In genomic region chr1:20386682-20387081, GRCh38 we compare ENCODE assay signal across 15 cellular contexts.
A peak's percentile ranks its signal among the peaks of the same experiment; 100 is the strongest.
DNase-seq lines count a peak whose midpoint lies in the region; TF ChIP-seq lines count a peak whose summit lies in the region.
"Had no signal": no experiment of that assay in that cellular context is flagged by ENCODE, and none has a peak within 500 bp of the region (broad histone marks: within the 10 kb centered on the region; RNA-seq: fewer than 3 reads in every experiment).

No MANE protein-coding gene starts in this region.

- no peak overlapping the region for H3K4me3 Mint-ChIP-seq in CD14-positive monocyte
- H3K4me3 Mint-ChIP-seq: activated CD8-positive, alpha-beta T cell treated with anti-CD3 and anti-CD28 coated beads, Interleukin-2, amount 10 ng/mL, durations not matched to agents 7 days and 5 days; CD4-positive, alpha-beta memory T cell; stimulated activated effector memory CD8-positive, alpha-beta T cell treated with anti-CD3 and anti-CD28 coated beads, Interleukin-12 subunit alpha, Interleukin-12 subunit beta, amount 100 ng/mL, for 72 hours had no signal

- H3K27me3 Mint-ChIP-seq in CD14-positive monocyte (ENCODE audit: low read depth in 3 of 3) = peaks cover 29 to 51% (median 40%) of the 10 kb centered on the region in 3 donors

- no peak overlapping the region for H3K27ac Mint-ChIP-seq in CD14-positive monocyte
- H3K27ac Mint-ChIP-seq: activated CD8-positive, alpha-beta T cell treated with anti-CD3 and anti-CD28 coated beads, Interleukin-2, amount 10 ng/mL, durations not matched to agents 7 days and 5 days; CD4-positive, alpha-beta memory T cell; stimulated activated effector memory CD8-positive, alpha-beta T cell treated with anti-CD3 and anti-CD28 coated beads, Interleukin-12 subunit alpha, Interleukin-12 subunit beta, amount 100 ng/mL, for 72 hours had no signal

- H3K9me3 Mint-ChIP-seq in CD14-positive monocyte = peaks cover 0 to 2% (median 0%) of the 10 kb centered on the region in 7 donors

- H3K4me1 Mint-ChIP-seq in CD14-positive monocyte = no peaks in the 10 kb centered on the region
- H3K4me1 Mint-ChIP-seq: CD4-positive, alpha-beta memory T cell; stimulated activated effector memory CD8-positive, alpha-beta T cell treated with anti-CD3 and anti-CD28 coated beads, Interleukin-12 subunit alpha, Interleukin-12 subunit beta, amount 100 ng/mL, for 72 hours had no signal

- peak; percentile 43 for DNase-seq in NCI-H2196 (lab: John Stamatoyannopoulos, UW; ENCODE audit: unreplicated experiment)
- DNase-seq in NCI-H2196 treated with DMSO at 0.1 percent for 48 hours (lab: John Stamatoyannopoulos, UW; ENCODE audit: unreplicated experiment) = no peak
- DNase-seq in NCI-H2171 (lab: John Stamatoyannopoulos, UW) = peak; percentile 65
- DNase-seq in cerebellum (ENCODE audit: low spot score) = peak; percentile 25
- peak; percentile 57 to 97 (median 82) for DNase-seq in posterior cingulate gyrus
- DNase-seq in CD14-positive monocyte (ENCODE audit: low spot score) = no peak
- no peak for DNase-seq in NCI-H446 (lab: John Stamatoyannopoulos, UW)
- no peak for DNase-seq in activated CD8-positive, alpha-beta memory T cell treated with anti-CD3 and anti-CD28 coated beads, Interleukin-2, amount 50 U/mL, for 4 hours
- DNase-seq: activated CD8-positive, alpha-beta T cell treated with anti-CD3 and anti-CD28 coated beads, Interleukin-2, amount 10 ng/mL, durations not matched to agents 7 days and 5 days; CD4-positive, alpha-beta memory T cell; islet precursor cell; mesenchymal stem cell; NCI-H510A; SW 1271 had no signal

- TF ChIP-seq CTCF in CD14-positive monocyte (IDR thresholded peaks at IDR 0.05) = no peak

- intact Hi-C loops in posterior cingulate gyrus (cut with DNase I) = no loop called here
- intact Hi-C loops in CD14-positive monocyte (cut with micrococcal nuclease) = no loop called here

- no peaks in the 10 kb centered on the region for H3K36me3 Mint-ChIP-seq in CD14-positive monocyte
- H3K36me3 Mint-ChIP-seq: CD4-positive, alpha-beta memory T cell had no signal

Comparison
In these comparisons a context has a peak if more than half of its experiments do, and no peak if none do; other contexts are left out.
1. DNase-seq: peak in NCI-H2196 (single experiment), NCI-H2171 (single experiment), cerebellum (single experiment) and posterior cingulate gyrus (10 of 10); none in NCI-H2196 treated with DMSO at 0.1 percent for 48 hours (single experiment), CD14-positive monocyte (single experiment), NCI-H446 (0 of 2) and activated CD8-positive, alpha-beta memory T cell treated with anti-CD3 and anti-CD28 coated beads, Interleukin-2, amount 50 U/mL, for 4 hours (single experiment).